ENCODE assay signal across 1 cellular context in the genomic region with DNA sequence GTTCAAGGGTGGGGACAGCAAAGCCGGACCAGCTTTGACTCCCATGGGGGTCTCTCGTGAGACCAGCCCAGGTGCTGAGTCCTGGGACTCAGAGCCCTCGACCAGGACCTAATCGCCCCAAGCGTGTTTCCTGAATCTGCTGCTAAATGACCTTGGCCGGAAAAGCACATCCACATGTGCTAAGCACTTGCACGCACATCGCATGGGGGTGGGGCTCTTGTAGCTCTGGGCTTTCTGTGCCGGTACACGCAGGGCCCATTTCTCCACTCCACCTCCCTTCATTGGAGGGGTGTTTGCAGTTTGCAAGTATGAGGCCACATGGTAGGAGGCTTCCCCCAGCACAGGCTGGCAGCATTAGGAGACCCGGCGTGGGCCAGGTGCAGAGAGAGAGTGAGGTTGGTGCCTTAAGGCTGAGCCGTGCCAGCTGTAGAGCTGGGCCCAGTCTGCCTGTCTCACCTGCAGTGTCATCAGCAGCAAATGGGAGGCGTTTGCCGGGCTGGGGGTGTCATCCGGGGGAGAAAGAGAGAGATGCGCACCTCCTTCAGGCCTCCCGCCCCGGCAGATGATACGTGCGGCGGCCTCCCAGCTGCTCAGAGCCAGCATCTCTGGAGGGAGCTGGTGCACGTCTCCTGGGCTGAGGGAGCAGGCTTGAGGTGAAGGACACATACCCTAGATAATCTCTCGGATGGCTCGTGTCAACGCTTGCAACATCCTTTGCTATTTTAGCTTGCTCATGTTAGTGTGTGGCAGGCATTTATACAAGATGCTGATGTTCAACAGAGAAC.
TF ChIP-seq lines count a peak whose summit lies in the region.

No MANE protein-coding gene starts in this region.

TF ChIP-seq in endothelial cell of umbilical vein, 7 proteins besides CTCF, POLR2A, EP300 and RAD21 (continued from another document):
- TF ChIP-seq POLR2AphosphoS5 (IDR thresholded peaks at IDR 0.05; ENCODE audit: insufficient read depth, low read depth, low read length) (no peak), JUN (IDR thresholded peaks at IDR 0.05; ENCODE audit: borderline replicate concordance, insufficient read depth, insufficient read length, low read depth) (no peak), MYC (IDR thresholded peaks at IDR 0.05; ENCODE audit: low read depth, low read length) (no peak)
